Comparison of ENCODE assay signal across 28 cellular contexts in genomic region chr6:163442336-163442735, GRCh38.
"Had no signal": no experiment of that assay in that cellular context is flagged by ENCODE, and none has a peak within 500 bp of the region (broad histone marks: within the 10 kb centered on the region; RNA-seq: fewer than 3 reads in every experiment).

No MANE protein-coding gene starts in this region.

- H3K9me3 Mint-ChIP-seq: activated CD4-positive, alpha-beta memory T cell treated with anti-CD3 and anti-CD28 coated beads for 36 hours; activated CD4-positive, alpha-beta T cell treated with anti-CD3 and anti-CD28 coated beads, Interleukin-2, amount 10 ng/mL, durations not matched to agents 24 days and 14 days; activated naive CD4-positive, alpha-beta T cell treated with anti-CD3 and anti-CD28 coated beads, Interleukin-2, amount 10 ng/mL, durations not matched to agents 7 days and 5 days; activated naive CD8-positive, alpha-beta T cell treated with anti-CD3 and anti-CD28 coated beads, Interleukin-2, amount 10 ng/mL, durations not matched to agents 7 days and 5 days; activated T-helper 1 cell treated with anti-CD3 and anti-CD28 coated beads, Interleukin-12 subunit alpha, Interleukin-12 subunit beta, Interleukin-2, Interleukin-4 antibody, amounts not matched to agents 30 ng/mL and 10 ng/mL and 1 ng/mL, durations not matched to agents 14 hours and 24 hours and 36 hours; central memory CD8-positive, alpha-beta T cell; dendritic cell treated with granulocyte-macrophage colony-stimulating factor and Interleukin-4, amounts not matched to agents 40 ng/mL and 50 ng/mL, for 4 days; naive thymus-derived CD4-positive, alpha-beta T cell; stimulated activated naive B cell treated with anti-CD40 and anti-IgM and Interleukin-4, amounts not matched to agents 10 μg/mL and 1 μg/mL and 100 μg/mL, for 72 hours had no signal

- H3K4me3 ChIP-seq: ascending aorta, esophagus squamous epithelium, left lung, suprapubic skin, tibial artery had no signal

- DNase-seq: activated CD4-positive, alpha-beta memory T cell treated with anti-CD3 and anti-CD28 coated beads for 36 hours; activated CD4-positive, alpha-beta T cell treated with anti-CD3 and anti-CD28 coated beads, Interleukin-2, amount 10 ng/mL, durations not matched to agents 24 days and 14 days; activated CD4-positive, CD25-positive, alpha-beta regulatory T cell treated with anti-CD3 and anti-CD28 coated beads, Interleukin-2, amount 50 U/mL, for 72 hours; activated CD8-positive, alpha-beta memory T cell treated with anti-CD3 and anti-CD28 coated beads, Interleukin-2, amount 50 U/mL, for 4 hours; activated gamma-delta T cell; activated naive CD4-positive, alpha-beta T cell treated with anti-CD3 and anti-CD28 coated beads, Interleukin-2, amount 10 ng/mL, durations not matched to agents 7 days and 5 days; activated naive CD8-positive, alpha-beta T cell treated with anti-CD3 and anti-CD28 coated beads, Interleukin-2, amount 10 ng/mL, durations not matched to agents 7 days and 5 days; activated T-cell treated with anti-CD3 and anti-CD28 coated beads, Interleukin-2, amount 50 U/mL, for 1 hour; brain microvascular endothelial cell; effector CD4-positive, alpha-beta T cell; esophagus squamous epithelium; foreskin melanocyte; left lung; naive thymus-derived CD4-positive, alpha-beta T cell; nucleus accumbens; right cardiac atrium; stimulated activated CD4-positive, alpha-beta T cell treated with anti-CD3 and anti-CD28 coated beads, Interleukin-15, amount 100 ng/mL, for 24 hours; stimulated activated CD4-positive, alpha-beta T cell treated with anti-CD3 and anti-CD28 coated beads, Interleukin-2, amount 100 ng/mL, for 24 hours; stimulated activated naive B cell treated with anti-CD40 and anti-IgM and Interleukin-4, amounts not matched to agents 10 μg/mL and 1 μg/mL and 100 μg/mL, for 72 hours; tibial artery; WERI-Rb-1 had no signal

- H3K36me3 Mint-ChIP-seq: activated naive CD4-positive, alpha-beta T cell treated with anti-CD3 and anti-CD28 coated beads, Interleukin-2, amount 10 ng/mL, durations not matched to agents 7 days and 5 days had no signal

- H3K9ac ChIP-seq: parathyroid adenoma had no signal

- H3K36me3 ChIP-seq: ascending aorta, brain microvascular endothelial cell, esophagus squamous epithelium, left lung, suprapubic skin, tibial artery, WERI-Rb-1 had no signal

- H2AFZ ChIP-seq: parathyroid adenoma had no signal

- H3K27me3 Mint-ChIP-seq: activated CD4-positive, alpha-beta memory T cell treated with anti-CD3 and anti-CD28 coated beads for 36 hours; activated CD4-positive, alpha-beta T cell treated with anti-CD3 and anti-CD28 coated beads, Interleukin-2, amount 10 ng/mL, durations not matched to agents 24 days and 14 days; activated naive CD4-positive, alpha-beta T cell treated with anti-CD3 and anti-CD28 coated beads, Interleukin-2, amount 10 ng/mL, durations not matched to agents 7 days and 5 days; activated naive CD8-positive, alpha-beta T cell treated with anti-CD3 and anti-CD28 coated beads, Interleukin-2, amount 10 ng/mL, durations not matched to agents 7 days and 5 days; central memory CD8-positive, alpha-beta T cell; dendritic cell treated with granulocyte-macrophage colony-stimulating factor and Interleukin-4, amounts not matched to agents 40 ng/mL and 50 ng/mL, for 4 days; naive thymus-derived CD4-positive, alpha-beta T cell; stimulated activated naive B cell treated with anti-CD40 and anti-IgM and Interleukin-4, amounts not matched to agents 10 μg/mL and 1 μg/mL and 100 μg/mL, for 72 hours had no signal

- H3K27ac ChIP-seq: ascending aorta, brain microvascular endothelial cell, epithelial cell of prostate, esophagus squamous epithelium, left lung, parathyroid adenoma, suprapubic skin, tibial artery, WERI-Rb-1 had no signal

- H3K4me3 Mint-ChIP-seq: activated CD4-positive, alpha-beta memory T cell treated with anti-CD3 and anti-CD28 coated beads for 36 hours; activated CD4-positive, alpha-beta T cell treated with anti-CD3 and anti-CD28 coated beads, Interleukin-2, amount 10 ng/mL, durations not matched to agents 24 days and 14 days; activated naive CD4-positive, alpha-beta T cell treated with anti-CD3 and anti-CD28 coated beads, Interleukin-2, amount 10 ng/mL, durations not matched to agents 7 days and 5 days; activated naive CD8-positive, alpha-beta T cell treated with anti-CD3 and anti-CD28 coated beads, Interleukin-2, amount 10 ng/mL, durations not matched to agents 7 days and 5 days; activated T-helper 1 cell treated with anti-CD3 and anti-CD28 coated beads, Interleukin-12 subunit alpha, Interleukin-12 subunit beta, Interleukin-2, Interleukin-4 antibody, amounts not matched to agents 30 ng/mL and 10 ng/mL and 1 ng/mL, durations not matched to agents 14 hours and 24 hours and 36 hours; central memory CD8-positive, alpha-beta T cell; dendritic cell treated with granulocyte-macrophage colony-stimulating factor and Interleukin-4, amounts not matched to agents 40 ng/mL and 50 ng/mL, for 4 days; stimulated activated naive B cell treated with anti-CD40 and anti-IgM and Interleukin-4, amounts not matched to agents 10 μg/mL and 1 μg/mL and 100 μg/mL, for 72 hours had no signal

- H3K27ac Mint-ChIP-seq: activated CD4-positive, alpha-beta memory T cell treated with anti-CD3 and anti-CD28 coated beads for 36 hours; activated CD4-positive, alpha-beta T cell treated with anti-CD3 and anti-CD28 coated beads, Interleukin-2, amount 10 ng/mL, durations not matched to agents 24 days and 14 days; activated naive CD4-positive, alpha-beta T cell treated with anti-CD3 and anti-CD28 coated beads, Interleukin-2, amount 10 ng/mL, durations not matched to agents 7 days and 5 days; activated naive CD8-positive, alpha-beta T cell treated with anti-CD3 and anti-CD28 coated beads, Interleukin-2, amount 10 ng/mL, durations not matched to agents 7 days and 5 days; activated T-helper 1 cell treated with anti-CD3 and anti-CD28 coated beads, Interleukin-12 subunit alpha, Interleukin-12 subunit beta, Interleukin-2, Interleukin-4 antibody, amounts not matched to agents 30 ng/mL and 10 ng/mL and 1 ng/mL, durations not matched to agents 14 hours and 24 hours and 36 hours; dendritic cell treated with granulocyte-macrophage colony-stimulating factor and Interleukin-4, amounts not matched to agents 40 ng/mL and 50 ng/mL, for 4 days; stimulated activated naive B cell treated with anti-CD40 and anti-IgM and Interleukin-4, amounts not matched to agents 10 μg/mL and 1 μg/mL and 100 μg/mL, for 72 hours had no signal

- H3K9me3 ChIP-seq: ascending aorta, esophagus squamous epithelium, left lung, suprapubic skin, tibial artery had no signal

- ATAC-seq: left lung; naive thymus-derived CD4-positive, alpha-beta T cell; stimulated activated naive B cell treated with anti-CD40 and anti-IgM and Interleukin-4, amounts not matched to agents 10 μg/mL and 1 μg/mL and 100 μg/mL, for 72 hours had no signal

- H3K4me1 ChIP-seq: parathyroid adenoma had no signal

- H3K27me3 ChIP-seq: ascending aorta, brain microvascular endothelial cell, esophagus squamous epithelium, left lung, suprapubic skin, tibial artery had no signal
